1 cellular context compared by ENCODE assay signal in the genomic region with DNA sequence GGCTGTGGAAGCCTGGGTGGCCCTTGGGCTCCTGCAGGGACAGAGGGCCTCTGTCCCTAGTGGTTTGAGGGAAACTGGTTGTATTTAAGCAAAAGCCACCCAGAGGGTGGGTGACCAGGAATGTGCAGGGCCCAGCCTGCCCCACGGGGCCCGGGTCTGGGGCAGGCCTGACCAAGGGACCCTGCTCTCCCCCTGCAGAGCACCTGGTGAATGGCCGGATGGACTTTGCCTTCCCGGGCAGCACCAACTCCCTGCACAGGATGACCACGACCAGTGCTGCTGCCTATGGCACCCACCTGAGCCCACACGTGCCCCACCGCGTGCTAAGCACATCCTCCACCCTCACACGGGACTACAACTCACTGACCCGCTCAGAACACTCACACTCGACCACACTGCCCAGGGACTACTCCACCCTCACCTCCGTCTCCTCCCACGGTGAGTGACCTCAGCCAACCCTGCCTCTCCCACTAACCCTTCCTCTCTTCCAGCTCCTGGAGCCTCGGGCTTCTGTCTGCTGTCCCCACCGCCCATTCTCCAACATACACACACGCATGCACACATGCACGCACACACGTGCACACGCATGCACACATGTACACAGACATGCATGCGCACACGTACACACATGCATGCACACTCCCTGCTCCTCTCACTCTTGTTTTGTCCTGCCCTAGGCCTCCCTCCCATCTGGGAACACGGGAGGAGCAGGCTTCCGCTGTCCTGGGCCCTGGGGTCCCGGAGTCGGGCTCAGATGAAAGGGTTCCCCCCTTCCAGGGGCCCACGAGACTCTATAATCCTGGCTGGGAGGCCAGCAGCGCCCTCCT.
A peak's percentile ranks its signal among the peaks of the same experiment; 100 is the strongest.
TF ChIP-seq lines count a peak whose summit lies in the region.

No MANE protein-coding gene starts in this region.

TF ChIP-seq in HepG2, 621 proteins besides CTCF, POLR2A, EP300 and RAD21 (continued from another document and continues in another):
- TF ChIP-seq AFF4 (CRISPR knock-in tag; IDR thresholded peaks at IDR 0.05) (0 out of 2 replicates have a peak, but pooled peaks have one; percentile 25), GABPA (IDR thresholded peaks at IDR 0.05; ENCODE audit: low read depth, low read length) (no peak), GABPA (CRISPR knock-in tag; IDR thresholded peaks at IDR 0.05; ENCODE audit: low read depth) (no peak), CERS6 (CRISPR knock-in tag; IDR thresholded peaks at IDR 0.05) (no peak; the same call in 1 of the 2 replicates), SOX13 (IDR thresholded peaks at IDR 0.05) (no peak), SOX13 (CRISPR knock-in tag; conservative IDR thresholded peaks at IDR 0.05 in 1 of 2, IDR thresholded peaks at IDR 0.05 in 1 of 2) (no peak; a peak in 1 of 4 replicates), ZBTB26 (CRISPR knock-in tag; IDR thresholded peaks at IDR 0.05; ENCODE audit: borderline replicate concordance) (peak; percentile 36; the same call in 1 of the 2 replicates), GATAD2A (CRISPR knock-in tag; IDR thresholded peaks at IDR 0.05) (peak; percentile 53), KLF11 (CRISPR knock-in tag; IDR thresholded peaks at IDR 0.05) (0 out of 2 replicates have a peak, but pooled peaks have one; percentile 74), ZSCAN22 (CRISPR knock-in tag; IDR thresholded peaks at IDR 0.05) (peak; percentile 70; the same call in 1 of the 2 replicates), CCDC6 (CRISPR knock-in tag; IDR thresholded peaks at IDR 0.05) (0 out of 2 replicates have a peak, but pooled peaks have one; percentile 7), BCL6 (CRISPR knock-in tag; IDR thresholded peaks at IDR 0.05) (peak; percentile 20; the same call in 1 of the 2 replicates), ZNF12 (CRISPR knock-in tag; IDR thresholded peaks at IDR 0.05) (no peak; the same call in 1 of the 2 replicates), ZNF552 (CRISPR knock-in tag; IDR thresholded peaks at IDR 0.05; ENCODE audit: borderline replicate concordance) (0 out of 2 replicates have a peak, but pooled peaks have one; percentile 50), ZMYM3 (CRISPR knock-in tag; IDR thresholded peaks at IDR 0.05) (peak; percentile 82), ZNF773 (CRISPR knock-in tag; IDR thresholded peaks at IDR 0.05; ENCODE audit: borderline replicate concordance) (peak; percentile 79; the same call in 1 of the 2 replicates), ZNF776 (CRISPR knock-in tag; IDR thresholded peaks at IDR 0.05) (peak; percentile 44; the same call in 1 of the 2 replicates), NFAT5 (CRISPR knock-in tag; IDR thresholded peaks at IDR 0.05) (peak; percentile 75; the same call in 1 of the 2 replicates), KAT8 (CRISPR knock-in tag; IDR thresholded peaks at IDR 0.05) (peak; percentile 56), ADNP (CRISPR knock-in tag; IDR thresholded peaks at IDR 0.05) (no peak), KLF9 (CRISPR knock-in tag; IDR thresholded peaks at IDR 0.05; ENCODE audit: low read depth) (no peak), MAZ (IDR thresholded peaks at IDR 0.05; ENCODE audit: borderline replicate concordance, low read depth, low read length) (no peak), MAZ (CRISPR knock-in tag; IDR thresholded peaks at IDR 0.05; ENCODE audit: low read depth) (no peak; the same call in 1 of the 2 replicates), ZBTB43 (CRISPR knock-in tag; conservative IDR thresholded peaks at IDR 0.05) (peak; percentile 90), ZKSCAN5 (CRISPR knock-in tag; IDR thresholded peaks at IDR 0.05) (peak; percentile 91), SIN3A (IDR thresholded peaks at IDR 0.05; ENCODE audit: borderline replicate concordance, low read depth, low read length) (0 out of 2 replicates have a peak, but pooled peaks have one; percentile 32), ZNF652 (CRISPR knock-in tag; IDR thresholded peaks at IDR 0.05; ENCODE audit: borderline replicate concordance, low read depth) (no peak), MYC (CRISPR knock-in tag; IDR thresholded peaks at IDR 0.05; ENCODE audit: borderline replicate concordance) (peak; percentile 96), REL (CRISPR knock-in tag; conservative IDR thresholded peaks at IDR 0.05) (peak; percentile 64; the same call in 1 of the 2 replicates), ZNF577 (CRISPR knock-in tag; IDR thresholded peaks at IDR 0.05; ENCODE audit: borderline replicate concordance, low read depth) (0 out of 2 replicates have a peak, but pooled peaks have one; percentile 45), ZFYVE20 (CRISPR knock-in tag; IDR thresholded peaks at IDR 0.05; ENCODE audit: borderline replicate concordance, low read depth) (no peak), ZNF788 (CRISPR knock-in tag; IDR thresholded peaks at IDR 0.05; ENCODE audit: borderline replicate concordance) (peak; percentile 89)
- TF ChIP-seq, protein P1, sequence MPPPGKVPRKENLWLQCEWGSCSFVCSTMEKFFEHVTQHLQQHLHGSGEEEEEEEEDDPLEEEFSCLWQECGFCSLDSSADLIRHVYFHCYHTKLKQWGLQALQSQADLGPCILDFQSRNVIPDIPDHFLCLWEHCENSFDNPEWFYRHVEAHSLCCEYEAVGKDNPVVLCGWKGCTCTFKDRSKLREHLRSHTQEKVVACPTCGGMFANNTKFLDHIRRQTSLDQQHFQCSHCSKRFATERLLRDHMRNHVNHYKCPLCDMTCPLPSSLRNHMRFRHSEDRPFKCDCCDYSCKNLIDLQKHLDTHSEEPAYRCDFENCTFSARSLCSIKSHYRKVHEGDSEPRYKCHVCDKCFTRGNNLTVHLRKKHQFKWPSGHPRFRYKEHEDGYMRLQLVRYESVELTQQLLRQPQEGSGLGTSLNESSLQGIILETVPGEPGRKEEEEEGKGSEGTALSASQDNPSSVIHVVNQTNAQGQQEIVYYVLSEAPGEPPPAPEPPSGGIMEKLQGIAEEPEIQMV (CRISPR knock-in tag; IDR thresholded peaks at IDR 0.05; ENCODE audit: low read depth), result 0 out of 2 replicates have a peak, but pooled peaks have one; percentile 62
- TF ChIP-seq, protein P2, sequence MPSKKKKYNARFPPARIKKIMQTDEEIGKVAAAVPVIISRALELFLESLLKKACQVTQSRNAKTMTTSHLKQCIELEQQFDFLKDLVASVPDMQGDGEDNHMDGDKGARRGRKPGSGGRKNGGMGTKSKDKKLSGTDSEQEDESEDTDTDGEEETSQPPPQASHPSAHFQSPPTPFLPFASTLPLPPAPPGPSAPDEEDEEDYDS (CRISPR knock-in tag; IDR thresholded peaks at IDR 0.05), result peak; percentile 66
- TF ChIP-seq, protein P3, sequence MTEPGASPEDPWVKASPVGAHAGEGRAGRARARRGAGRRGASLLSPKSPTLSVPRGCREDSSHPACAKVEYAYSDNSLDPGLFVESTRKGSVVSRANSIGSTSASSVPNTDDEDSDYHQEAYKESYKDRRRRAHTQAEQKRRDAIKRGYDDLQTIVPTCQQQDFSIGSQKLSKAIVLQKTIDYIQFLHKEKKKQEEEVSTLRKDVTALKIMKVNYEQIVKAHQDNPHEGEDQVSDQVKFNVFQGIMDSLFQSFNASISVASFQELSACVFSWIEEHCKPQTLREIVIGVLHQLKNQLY (CRISPR knock-in tag; IDR thresholded peaks at IDR 0.05), result peak; percentile 76; the same call in 1 of the 2 replicates
- TF ChIP-seq, protein P4, sequence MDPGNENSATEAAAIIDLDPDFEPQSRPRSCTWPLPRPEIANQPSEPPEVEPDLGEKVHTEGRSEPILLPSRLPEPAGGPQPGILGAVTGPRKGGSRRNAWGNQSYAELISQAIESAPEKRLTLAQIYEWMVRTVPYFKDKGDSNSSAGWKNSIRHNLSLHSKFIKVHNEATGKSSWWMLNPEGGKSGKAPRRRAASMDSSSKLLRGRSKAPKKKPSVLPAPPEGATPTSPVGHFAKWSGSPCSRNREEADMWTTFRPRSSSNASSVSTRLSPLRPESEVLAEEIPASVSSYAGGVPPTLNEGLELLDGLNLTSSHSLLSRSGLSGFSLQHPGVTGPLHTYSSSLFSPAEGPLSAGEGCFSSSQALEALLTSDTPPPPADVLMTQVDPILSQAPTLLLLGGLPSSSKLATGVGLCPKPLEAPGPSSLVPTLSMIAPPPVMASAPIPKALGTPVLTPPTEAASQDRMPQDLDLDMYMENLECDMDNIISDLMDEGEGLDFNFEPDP (CRISPR knock-in tag; conservative IDR thresholded peaks at IDR 0.05), result no peak; the same call in 1 of the 2 replicates
